In the genomic region with DNA sequence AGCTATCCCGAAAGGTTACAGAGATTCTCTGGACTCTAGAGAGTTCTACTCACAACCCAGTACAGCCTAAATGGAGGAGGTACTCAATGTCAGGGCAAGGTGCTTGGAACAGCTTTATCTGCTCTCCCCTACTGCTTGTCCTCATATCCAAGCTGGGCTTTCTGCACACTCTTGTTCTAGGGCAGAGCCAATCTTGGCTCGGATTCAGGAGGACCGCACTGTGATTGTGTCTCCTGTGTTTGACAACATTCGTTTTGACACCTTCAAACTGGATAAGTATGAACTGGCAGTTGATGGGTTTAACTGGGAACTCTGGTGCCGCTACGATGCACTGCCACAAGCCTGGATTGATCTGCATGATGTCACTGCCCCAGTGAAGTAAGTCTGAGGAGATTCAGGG, we compare ENCODE assay signal across 21 cellular contexts. TPM values are rescaled to one million over a fixed set of nuclear protein-coding genes. Genes with fewer than 3 reads are reported as not detected.
DNase-seq lines count a peak whose midpoint lies in the region; ATAC-seq, FAIRE-seq and TF ChIP-seq lines count a peak whose summit lies in the region.
"Had no signal": no experiment of that assay in that cellular context is flagged by ENCODE, and none has a peak within 500 bp of the region (broad histone marks: within the 10 kb centered on the region; RNA-seq: fewer than 3 reads in every experiment).

No MANE protein-coding gene starts in this region.

- H4K20me1 ChIP-seq in smooth muscle cell (ENCODE audit: low read depth): no peaks in the 10 kb centered on the region

- no peaks in the 10 kb centered on the region for H3K36me3 ChIP-seq in bronchial epithelial cell (ENCODE audit: control insufficient read depth, insufficient read depth, low read length)
- H3K36me3 ChIP-seq in left ventricle myocardium inferior: no peaks in the 10 kb centered on the region
- H3K36me3 ChIP-seq in smooth muscle cell (ENCODE audit: low read depth): no peaks in the 10 kb centered on the region

- TF ChIP-seq CTCF in bronchial epithelial cell (IDR thresholded peaks at IDR 0.05; ENCODE audit: insufficient read depth, low read length, severe bottlenecking) (no peak), left ventricle myocardium inferior (IDR thresholded peaks at IDR 0.05; ENCODE audit: borderline replicate concordance) (no peak), smooth muscle cell (IDR thresholded peaks at IDR 0.05; ENCODE audit: borderline replicate concordance, insufficient read depth, poor library complexity, severe bottlenecking) (no peak)

- no peaks in the 10 kb centered on the region for H3K27me3 ChIP-seq in bronchial epithelial cell (ENCODE audit: control insufficient read depth, insufficient read depth, low read length)
- no peaks in the 10 kb centered on the region for H3K27me3 ChIP-seq in left ventricle myocardium inferior (ENCODE audit: low read depth)
- no peaks in the 10 kb centered on the region for H3K27me3 ChIP-seq in smooth muscle cell (ENCODE audit: low read depth)

- DNase-seq in bronchial epithelial cell (ENCODE audit: low read depth) (no peak), Right ventricle myocardium superior (peak; percentile 63), left ventricle myocardium inferior (peak; percentile 59), smooth muscle cell (lab: John Stamatoyannopoulos, UW; ENCODE audit: unreplicated experiment) (no peak), iPS-NIHi7 (ENCODE audit: extremely low spot score) (no peak), 8988T (no peak)
- DNase-seq in stimulated activated CD4-positive, alpha-beta T cell treated with anti-CD3 and anti-CD28 coated beads, Interleukin-2, amount 100 ng/mL, for 24 hours: no peak
- DNase-seq: ACHN; AML-193; Caco-2; CD4-positive, alpha-beta T cell; GM23248; HCEC 1CT; IMR-90 had no signal

- H2AFZ ChIP-seq in smooth muscle cell (ENCODE audit: low read depth): no peak overlapping the region
- H2AFZ ChIP-seq: GM23248 had no signal

- ATAC-seq in Right ventricle myocardium superior (ENCODE audit: poor library complexity): peak; percentile 93

- H3F3A ChIP-seq in smooth muscle cell (ENCODE audit: low read depth): no peaks in the 10 kb centered on the region

- peak overlapping the region; percentile 80 for H3K9ac ChIP-seq in smooth muscle cell (ENCODE audit: low read depth)
- H3K9ac ChIP-seq: GM23248 had no signal

- H3K4me1 ChIP-seq in left ventricle myocardium inferior (peaks cover 9% of the 10 kb centered on the region), smooth muscle cell (ENCODE audit: low read depth) (peaks cover 8% of the 10 kb centered on the region)
- H3K4me1 ChIP-seq: Caco-2 had no signal

- intact Hi-C loops in Right ventricle myocardium superior (cut with DNase I): no loop called here
- intact Hi-C loops in left ventricle myocardium inferior (cut with micrococcal nuclease): no loop called here

- no peak overlapping the region for H3K4me2 ChIP-seq in smooth muscle cell

- H3K4me3 ChIP-seq in bronchial epithelial cell (ENCODE audit: low read depth, low read length) (no peak overlapping the region), left ventricle myocardium inferior (no peak overlapping the region), smooth muscle cell (no peak overlapping the region)
- H3K4me3 ChIP-seq: GM23248 had no signal

- 70% methylated on average over 6 of the region's 6 CpGs for WGBS in smooth muscle cell (ENCODE audit: low lambda C conversion rate)

- no peaks in the 10 kb centered on the region for H3K79me2 ChIP-seq in smooth muscle cell (ENCODE audit: low read depth)

- peak; percentile 88 for FAIRE-seq in bronchial epithelial cell (lab: Jason Lieb, UNC)
- FAIRE-seq: A204.1, D721Med, G401.6, GM12891 had no signal

- H3K9me3 ChIP-seq in left ventricle myocardium inferior (replicated peaks): peaks cover 13% of the 10 kb centered on the region
- H3K9me3 ChIP-seq in smooth muscle cell (replicated peaks; ENCODE audit: low read depth): no peaks in the 10 kb centered on the region
- H3K9me3 ChIP-seq: Caco-2 had no signal

- H3K27ac ChIP-seq in left ventricle myocardium inferior (replicated peaks) (peak overlapping the region; percentile 65), smooth muscle cell (ENCODE audit: low read depth) (peak overlapping the region; percentile 88)
- H3K27ac ChIP-seq: C4-2B, GM23248, HL-60 had no signal

RNA-seq across cellular contexts. Expression of a gene that starts 25.0 kb away (rescaled TPM):
- total RNA-seq in bronchial epithelial cell (0.13 TPM in 1 of 2 replicates, not detected in the other), Right ventricle myocardium superior (2.9 TPM), left ventricle myocardium inferior (1.5 TPM), smooth muscle cell (2.7 and 5.6 TPM in 2 replicates)
- 2.0 and 4.1 TPM in 2 replicates for polyA plus RNA-seq in smooth muscle cell
- total RNA-seq: Caco-2, GM23248, IMR-90 had no signal
- polyA plus RNA-seq: BJ, GM23248, IMR-90 had no signal

Comparison
In these comparisons a context has a peak if more than half of its experiments do, and no peak if none do; other contexts are left out.
1. DNase-seq: peak in Right ventricle myocardium superior (single experiment) and left ventricle myocardium inferior (single experiment); none in bronchial epithelial cell (single experiment), smooth muscle cell (single experiment), iPS-NIHi7 (single experiment), stimulated activated CD4-positive, alpha-beta T cell treated with anti-CD3 and anti-CD28 coated beads, Interleukin-2, amount 100 ng/mL, for 24 hours (0 of 2) and 8988T (single experiment).